In the genomic region with DNA sequence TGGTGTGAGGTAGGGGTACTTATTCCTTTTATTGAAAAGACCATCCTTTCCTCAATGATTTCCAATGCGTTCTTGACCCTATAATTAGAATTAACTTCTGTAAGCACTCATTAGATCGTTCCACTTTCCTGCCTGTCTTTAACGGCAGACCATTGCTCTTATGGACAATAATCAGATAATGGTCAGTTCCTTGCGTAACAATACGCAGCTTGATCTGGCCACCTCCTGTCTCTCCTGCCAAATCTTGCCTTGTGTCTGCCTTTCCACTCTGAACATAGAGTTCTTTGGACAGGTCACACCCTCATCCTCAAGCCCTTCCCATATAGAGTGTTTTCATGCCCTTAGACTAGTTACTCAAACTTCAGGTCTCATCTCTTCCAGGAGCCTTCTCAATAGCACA, we compare ENCODE assay signal across 2 cellular contexts.
TF ChIP-seq lines count a peak whose summit lies in the region.

No MANE protein-coding gene starts in this region.

TF ChIP-seq in HepG2, 621 proteins besides CTCF, POLR2A, EP300 and RAD21:
- no peak for TF ChIP-seq ELK4 (CRISPR knock-in tag; IDR thresholded peaks at IDR 0.05; ENCODE audit: borderline replicate concordance)
- peak; percentile 26; the same call in 1 of the 2 replicates for TF ChIP-seq CEBPB (IDR thresholded peaks at IDR 0.05; ENCODE audit: borderline replicate concordance, low read depth, low read length)
- TF ChIP-seq, protein P1, sequence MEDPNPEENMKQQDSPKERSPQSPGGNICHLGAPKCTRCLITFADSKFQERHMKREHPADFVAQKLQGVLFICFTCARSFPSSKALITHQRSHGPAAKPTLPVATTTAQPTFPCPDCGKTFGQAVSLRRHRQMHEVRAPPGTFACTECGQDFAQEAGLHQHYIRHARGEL (CRISPR knock-in tag; IDR thresholded peaks at IDR 0.05), result no peak

TF ChIP-seq in K562, 482 proteins besides CTCF, POLR2A, EP300 and RAD21:
- TF ChIP-seq ZNF764 (CRISPR knock-in tag; IDR thresholded peaks at IDR 0.05; ENCODE audit: low read depth) (no peak), CEBPG (CRISPR knock-in tag; IDR thresholded peaks at IDR 0.05) (peak; percentile 50; the same call in 1 of the 2 replicates), CEBPG (tag; conservative IDR thresholded peaks at IDR 0.05 in 1 of 2, IDR thresholded peaks at IDR 0.05 in 1 of 2) (no peak), CEBPB (tag; IDR thresholded peaks at IDR 0.05) (peak; percentile 85)
TF ChIP-seq in K562: peak in this region for 2.
